In genomic region chrX:104112326-104112951, GRCh38 we compare ENCODE assay signal across 8 cellular contexts. TPM values are rescaled to one million over a fixed set of nuclear protein-coding genes. Genes with fewer than 3 reads are reported as not detected.
A peak's percentile ranks its signal among the peaks of the same experiment; 100 is the strongest.
DNase-seq lines count a peak whose midpoint lies in the region; ATAC-seq and TF ChIP-seq lines count a peak whose summit lies in the region.

Gene ZCCHC18 (plus strand): TSS chrX:104112523. CDS start chrX:104114112, 1,589 bp downstream.

- no peaks in the 10 kb centered on the region for H3K9me3 Mint-ChIP-seq in activated CD4-positive, alpha-beta memory T cell treated with anti-CD3 and anti-CD28 coated beads for 36 hours
- H3K9me3 Mint-ChIP-seq in effector memory CD8-positive, alpha-beta T cell, result no peaks in the 10 kb centered on the region
- no peaks in the 10 kb centered on the region for H3K9me3 Mint-ChIP-seq in stimulated activated naive CD8-positive, alpha-beta T cell treated with anti-CD3 and anti-CD28 coated beads, Interleukin-15, amount 100 ng/mL, for 72 hours

- H3K36me3 Mint-ChIP-seq in activated CD4-positive, alpha-beta memory T cell treated with anti-CD3 and anti-CD28 coated beads for 36 hours, result no peaks in the 10 kb centered on the region
- H3K36me3 Mint-ChIP-seq in effector memory CD8-positive, alpha-beta T cell (ENCODE audit: insufficient read depth), result peaks cover 4% of the 10 kb centered on the region

- peak within 1 kb of the TSS in 1 of 2 donors; percentile 37 for H3K27ac ChIP-seq in lung (ENCODE audit: low read depth in 1 of 2, low read length in 1 of 2)

- POLR2A ChIA-PET in activated CD4-positive, alpha-beta memory T cell treated with anti-CD3 and anti-CD28 coated beads for 36 hours (lab: Charles Lee), result interaction anchor here (0.9 to 1.8 kb wide), 2 partner anchors 12 to 44 kb away, joined by 3 to 5 read pairs; partner anchors contain the start of gene SLC25A53

- no peaks in the 10 kb centered on the region for H3K4me1 ChIP-seq in lung (ENCODE audit: control insufficient read depth in 2 of 2, insufficient read depth in 2 of 2, low read length in 2 of 2)

- peaks cover 35% of the 10 kb centered on the region for H3K4me1 Mint-ChIP-seq in activated CD4-positive, alpha-beta memory T cell treated with anti-CD3 and anti-CD28 coated beads for 36 hours (ENCODE audit: low read depth)
- H3K4me1 Mint-ChIP-seq in effector memory CD8-positive, alpha-beta T cell (ENCODE audit: low read depth in 2 of 2), result peaks cover 21 to 36% of the 10 kb centered on the region in 2 donors
- peaks cover 31% of the 10 kb centered on the region for H3K4me1 Mint-ChIP-seq in stimulated activated naive CD8-positive, alpha-beta T cell treated with anti-CD3 and anti-CD28 coated beads, Interleukin-15, amount 100 ng/mL, for 72 hours

- peak; percentile 55 for DNase-seq in AG08395 (ENCODE audit: low spot score)
- DNase-seq in NCI-H2171 (lab: John Stamatoyannopoulos, UW), result peak; percentile 14
- peak; percentile 59 for DNase-seq in activated CD4-positive, alpha-beta memory T cell treated with anti-CD3 and anti-CD28 coated beads for 36 hours
- DNase-seq in effector memory CD8-positive, alpha-beta T cell, result peak in 2 of 3 experiments; percentile 12 to 24
- DNase-seq in lung (ENCODE audit: low spot score), result no peak
- DNase-seq in stimulated activated naive CD8-positive, alpha-beta T cell treated with anti-CD3 and anti-CD28 coated beads, Interleukin-15, amount 100 ng/mL, for 72 hours, result peak; percentile 48 to 60

- TF ChIP-seq CTCF in lung (IDR thresholded peaks at IDR 0.05; ENCODE audit: control extremely low read depth, extremely low read depth), result no peak

- H3K27me3 Mint-ChIP-seq in activated CD4-positive, alpha-beta memory T cell treated with anti-CD3 and anti-CD28 coated beads for 36 hours, result no peaks in the 10 kb centered on the region
- no peaks in the 10 kb centered on the region for H3K27me3 Mint-ChIP-seq in effector memory CD8-positive, alpha-beta T cell
- no peaks in the 10 kb centered on the region for H3K27me3 Mint-ChIP-seq in stimulated activated naive CD8-positive, alpha-beta T cell treated with anti-CD3 and anti-CD28 coated beads, Interleukin-15, amount 100 ng/mL, for 72 hours

- CTCF ChIA-PET in activated CD4-positive, alpha-beta memory T cell treated with anti-CD3 and anti-CD28 coated beads for 36 hours (lab: Charles Lee), result interaction anchor here (1.1 to 3.5 kb wide), 10 partner anchors 11 to 268 kb away, joined by 3 to 25 read pairs (median 7); partner anchors contain the start of gene SLC25A53

- no peaks in the 10 kb centered on the region for H3K36me3 ChIP-seq in lung (ENCODE audit: control insufficient read depth in 2 of 2, insufficient read depth in 2 of 2, low read length in 2 of 2)

- ATAC-seq in GM18867 (IDR thresholded peaks at IDR 0.05; ENCODE audit: unreplicated experiment) (peak; percentile 73), HG03039 (IDR thresholded peaks at IDR 0.05; ENCODE audit: unreplicated experiment) (peak; percentile 65), lung (ENCODE audit: insufficient read depth, low FRiP score) (peak; percentile 64)
- peak; percentile 40 for ATAC-seq in effector memory CD8-positive, alpha-beta T cell (replicated peaks)
- peak; percentile 61 for ATAC-seq in stimulated activated naive CD8-positive, alpha-beta T cell treated with anti-CD3 and anti-CD28 coated beads, Interleukin-15, amount 100 ng/mL, for 72 hours

- H3K27ac Mint-ChIP-seq in activated CD4-positive, alpha-beta memory T cell treated with anti-CD3 and anti-CD28 coated beads for 36 hours, result peak within 1 kb of the TSS; percentile 49
- peak within 1 kb of the TSS; percentile 92 to 97 for H3K27ac Mint-ChIP-seq in effector memory CD8-positive, alpha-beta T cell
- H3K27ac Mint-ChIP-seq in stimulated activated naive CD8-positive, alpha-beta T cell treated with anti-CD3 and anti-CD28 coated beads, Interleukin-15, amount 100 ng/mL, for 72 hours, result peak within 1 kb of the TSS; percentile 97

- intact Hi-C loops in activated CD4-positive, alpha-beta memory T cell treated with anti-CD3 and anti-CD28 coated beads for 36 hours (cut with micrococcal nuclease), result loop anchor here (2.0 to 5.0 kb wide), 4 partner anchors 194 to 580 kb away; partner anchors contain the start of gene MORF4L2

- H3K9me3 ChIP-seq in lung (ENCODE audit: control insufficient read depth in 2 of 2, insufficient read depth in 1 of 2, low read length in 1 of 2), result no peaks in the 10 kb centered on the region

- peak within 1 kb of the TSS; percentile 22 for H3K4me3 ChIP-seq in lung

- H3K4me3 Mint-ChIP-seq in activated CD4-positive, alpha-beta memory T cell treated with anti-CD3 and anti-CD28 coated beads for 36 hours, result peak within 1 kb of the TSS; percentile 79
- H3K4me3 Mint-ChIP-seq in effector memory CD8-positive, alpha-beta T cell, result peak within 1 kb of the TSS; percentile 90 to 94
- H3K4me3 Mint-ChIP-seq in stimulated activated naive CD8-positive, alpha-beta T cell treated with anti-CD3 and anti-CD28 coated beads, Interleukin-15, amount 100 ng/mL, for 72 hours, result peak within 1 kb of the TSS; percentile 92 to 95

- H3K27me3 ChIP-seq in lung (ENCODE audit: control insufficient read depth, insufficient read depth), result no peaks in the 10 kb centered on the region

- 1 to 33% methylated on average over 14 to 67 of the region's 67 CpGs for WGBS in lung, 2 donors

RNA-seq across cellular contexts. Expression of gene ZCCHC18, which starts in this region (rescaled TPM):
- total RNA-seq in activated CD4-positive, alpha-beta memory T cell treated with anti-CD3 and anti-CD28 coated beads for 36 hours, result under 1 TPM; 0.36 to 0.77 TPM
- 1 to 10 TPM in 1 of 2 donors, under 1 TPM in 1; 0.52 to 1.1 TPM for total RNA-seq in lung
- under 1 TPM; 0.24 to 0.55 TPM for polyA plus RNA-seq in lung

Comparison
In these comparisons a context has a peak if more than half of its experiments do, and no peak if none do; other contexts are left out.
1. Peak in DNase-seq in activated CD4-positive, alpha-beta memory T cell treated with anti-CD3 and anti-CD28 coated beads for 36 hours; RNA of the gene not detected or under 1 TPM.